ENCODE assay signal across 2 cellular contexts in the genomic region with DNA sequence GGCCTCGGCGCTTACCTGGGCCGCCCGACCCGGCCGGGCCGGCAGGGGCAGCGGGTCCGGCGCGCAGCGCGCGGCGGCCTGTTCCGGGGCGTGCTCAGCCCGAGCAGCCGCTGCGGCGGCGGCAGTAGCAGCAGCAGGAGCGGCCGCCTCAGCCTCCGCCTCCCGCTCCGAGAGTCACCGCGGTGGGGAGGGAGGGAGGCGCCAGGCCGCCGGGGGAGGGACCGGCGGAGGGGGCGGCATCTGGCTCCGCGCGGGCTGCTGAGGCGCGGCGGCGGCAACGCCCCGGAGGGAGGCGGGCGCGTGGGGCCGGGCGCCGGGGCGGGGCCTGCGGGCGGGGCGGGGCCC.
TF ChIP-seq lines count a peak whose summit lies in the region.

A gene with protein sequence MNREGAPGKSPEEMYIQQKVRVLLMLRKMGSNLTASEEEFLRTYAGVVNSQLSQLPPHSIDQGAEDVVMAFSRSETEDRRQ (minus strand): TSS at position 190 of the 345 bp plus-strand sequence. CDS start 38,205 bp downstream, outside the sequence.

TF ChIP-seq in IMR-90, 13 proteins besides CTCF, POLR2A, EP300 and RAD21:
- peak; percentile 66; the same call in 1 of the 2 replicates for TF ChIP-seq MAZ (IDR thresholded peaks at IDR 0.05; ENCODE audit: borderline replicate concordance, low read depth, low read length)
- no peak for TF ChIP-seq MAFK (IDR thresholded peaks at IDR 0.05; ENCODE audit: low read depth, low read length)

TF ChIP-seq in K562, 482 proteins besides CTCF, POLR2A, EP300 and RAD21 (continues in another document):
- TF ChIP-seq CSDE1 (IDR thresholded peaks at IDR 0.05) = no peak
- TF ChIP-seq CBFB (CRISPR knock-in tag; IDR thresholded peaks at IDR 0.05) = no peak
- TF ChIP-seq NCOA1 (IDR thresholded peaks at IDR 0.05; ENCODE audit: low read depth) = no peak
- TF ChIP-seq, protein P1, sequence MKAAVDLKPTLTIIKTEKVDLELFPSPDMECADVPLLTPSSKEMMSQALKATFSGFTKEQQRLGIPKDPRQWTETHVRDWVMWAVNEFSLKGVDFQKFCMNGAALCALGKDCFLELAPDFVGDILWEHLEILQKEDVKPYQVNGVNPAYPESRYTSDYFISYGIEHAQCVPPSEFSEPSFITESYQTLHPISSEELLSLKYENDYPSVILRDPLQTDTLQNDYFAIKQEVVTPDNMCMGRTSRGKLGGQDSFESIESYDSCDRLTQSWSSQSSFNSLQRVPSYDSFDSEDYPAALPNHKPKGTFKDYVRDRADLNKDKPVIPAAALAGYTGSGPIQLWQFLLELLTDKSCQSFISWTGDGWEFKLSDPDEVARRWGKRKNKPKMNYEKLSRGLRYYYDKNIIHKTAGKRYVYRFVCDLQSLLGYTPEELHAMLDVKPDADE (conservative IDR thresholded peaks at IDR 0.05; ENCODE audit: control insufficient read depth, low read depth, low read length) = 0 out of 2 replicates have a peak, but pooled peaks have one; percentile 26
- TF ChIP-seq, protein P2, sequence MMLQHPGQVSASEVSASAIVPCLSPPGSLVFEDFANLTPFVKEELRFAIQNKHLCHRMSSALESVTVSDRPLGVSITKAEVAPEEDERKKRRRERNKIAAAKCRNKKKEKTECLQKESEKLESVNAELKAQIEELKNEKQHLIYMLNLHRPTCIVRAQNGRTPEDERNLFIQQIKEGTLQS (IDR thresholded peaks at IDR 0.05) = no peak
- TF ChIP-seq, protein P2 (CRISPR knock-in tag; conservative IDR thresholded peaks at IDR 0.05) = no peak
- no peak for TF ChIP-seq ATF7 (IDR thresholded peaks at IDR 0.05)
- no peak for TF ChIP-seq MEF2D (tag; conservative IDR thresholded peaks at IDR 0.05; ENCODE audit: low read depth)
- TF ChIP-seq HMGN3 (IDR thresholded peaks at IDR 0.05; ENCODE audit: borderline replicate concordance, extremely low read depth, insufficient read length, low read depth, low read length) = peak; percentile 20
- TF ChIP-seq SRSF7 (optimal IDR thresholded peaks at IDR 0.05; ENCODE audit: low read depth, low read length) = no peak
- TF ChIP-seq ZNF239 (CRISPR knock-in tag; IDR thresholded peaks at IDR 0.05) = no peak
- TF ChIP-seq RBM15 (IDR thresholded peaks at IDR 0.05; ENCODE audit: insufficient read depth, low read length) = no peak
- TF ChIP-seq CBX8 (IDR thresholded peaks at IDR 0.05; ENCODE audit: borderline replicate concordance, extremely low read depth, low read depth, low read length, poor library complexity, severe bottlenecking) = no peak
- TF ChIP-seq GTF2A2 (tag; IDR thresholded peaks at IDR 0.05) = no peak
- TF ChIP-seq SIRT6 (IDR thresholded peaks at IDR 0.05; ENCODE audit: low read depth, low read length) = no peak
- no peak for TF ChIP-seq SETDB1 (IDR thresholded peaks at IDR 0.05; ENCODE audit: low read length)
- TF ChIP-seq SNRNP70 (optimal IDR thresholded peaks at IDR 0.05; ENCODE audit: low read depth, low read length) = no peak
- TF ChIP-seq MTA3 (IDR thresholded peaks at IDR 0.05; ENCODE audit: borderline replicate concordance) = no peak
- TF ChIP-seq ELF4 (CRISPR knock-in tag; IDR thresholded peaks at IDR 0.05) = no peak
- TF ChIP-seq MED1 (CRISPR knock-in tag; IDR thresholded peaks at IDR 0.05; ENCODE audit: borderline replicate concordance) = no peak
- no peak for TF ChIP-seq ZNF695 (CRISPR knock-in tag; IDR thresholded peaks at IDR 0.05)
- TF ChIP-seq PPARD (CRISPR knock-in tag; IDR thresholded peaks at IDR 0.05) = no peak
- TF ChIP-seq, protein P3, sequence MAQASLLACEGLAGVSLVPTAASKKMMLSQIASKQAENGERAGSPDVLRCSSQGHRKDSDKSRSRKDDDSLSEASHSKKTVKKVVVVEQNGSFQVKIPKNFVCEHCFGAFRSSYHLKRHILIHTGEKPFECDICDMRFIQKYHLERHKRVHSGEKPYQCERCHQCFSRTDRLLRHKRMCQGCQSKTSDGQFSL (CRISPR knock-in tag; IDR thresholded peaks at IDR 0.05) = no peak
- TF ChIP-seq, protein P3 (tag; IDR thresholded peaks at IDR 0.05) = no peak
- no peak for TF ChIP-seq ZNF184 (CRISPR knock-in tag; IDR thresholded peaks at IDR 0.05)
- TF ChIP-seq, protein P4, sequence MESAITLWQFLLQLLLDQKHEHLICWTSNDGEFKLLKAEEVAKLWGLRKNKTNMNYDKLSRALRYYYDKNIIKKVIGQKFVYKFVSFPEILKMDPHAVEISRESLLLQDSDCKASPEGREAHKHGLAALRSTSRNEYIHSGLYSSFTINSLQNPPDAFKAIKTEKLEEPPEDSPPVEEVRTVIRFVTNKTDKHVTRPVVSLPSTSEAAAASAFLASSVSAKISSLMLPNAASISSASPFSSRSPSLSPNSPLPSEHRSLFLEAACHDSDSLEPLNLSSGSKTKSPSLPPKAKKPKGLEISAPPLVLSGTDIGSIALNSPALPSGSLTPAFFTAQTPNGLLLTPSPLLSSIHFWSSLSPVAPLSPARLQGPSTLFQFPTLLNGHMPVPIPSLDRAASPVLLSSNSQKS (CRISPR knock-in tag; IDR thresholded peaks at IDR 0.05) = no peak
- TF ChIP-seq, protein P5, sequence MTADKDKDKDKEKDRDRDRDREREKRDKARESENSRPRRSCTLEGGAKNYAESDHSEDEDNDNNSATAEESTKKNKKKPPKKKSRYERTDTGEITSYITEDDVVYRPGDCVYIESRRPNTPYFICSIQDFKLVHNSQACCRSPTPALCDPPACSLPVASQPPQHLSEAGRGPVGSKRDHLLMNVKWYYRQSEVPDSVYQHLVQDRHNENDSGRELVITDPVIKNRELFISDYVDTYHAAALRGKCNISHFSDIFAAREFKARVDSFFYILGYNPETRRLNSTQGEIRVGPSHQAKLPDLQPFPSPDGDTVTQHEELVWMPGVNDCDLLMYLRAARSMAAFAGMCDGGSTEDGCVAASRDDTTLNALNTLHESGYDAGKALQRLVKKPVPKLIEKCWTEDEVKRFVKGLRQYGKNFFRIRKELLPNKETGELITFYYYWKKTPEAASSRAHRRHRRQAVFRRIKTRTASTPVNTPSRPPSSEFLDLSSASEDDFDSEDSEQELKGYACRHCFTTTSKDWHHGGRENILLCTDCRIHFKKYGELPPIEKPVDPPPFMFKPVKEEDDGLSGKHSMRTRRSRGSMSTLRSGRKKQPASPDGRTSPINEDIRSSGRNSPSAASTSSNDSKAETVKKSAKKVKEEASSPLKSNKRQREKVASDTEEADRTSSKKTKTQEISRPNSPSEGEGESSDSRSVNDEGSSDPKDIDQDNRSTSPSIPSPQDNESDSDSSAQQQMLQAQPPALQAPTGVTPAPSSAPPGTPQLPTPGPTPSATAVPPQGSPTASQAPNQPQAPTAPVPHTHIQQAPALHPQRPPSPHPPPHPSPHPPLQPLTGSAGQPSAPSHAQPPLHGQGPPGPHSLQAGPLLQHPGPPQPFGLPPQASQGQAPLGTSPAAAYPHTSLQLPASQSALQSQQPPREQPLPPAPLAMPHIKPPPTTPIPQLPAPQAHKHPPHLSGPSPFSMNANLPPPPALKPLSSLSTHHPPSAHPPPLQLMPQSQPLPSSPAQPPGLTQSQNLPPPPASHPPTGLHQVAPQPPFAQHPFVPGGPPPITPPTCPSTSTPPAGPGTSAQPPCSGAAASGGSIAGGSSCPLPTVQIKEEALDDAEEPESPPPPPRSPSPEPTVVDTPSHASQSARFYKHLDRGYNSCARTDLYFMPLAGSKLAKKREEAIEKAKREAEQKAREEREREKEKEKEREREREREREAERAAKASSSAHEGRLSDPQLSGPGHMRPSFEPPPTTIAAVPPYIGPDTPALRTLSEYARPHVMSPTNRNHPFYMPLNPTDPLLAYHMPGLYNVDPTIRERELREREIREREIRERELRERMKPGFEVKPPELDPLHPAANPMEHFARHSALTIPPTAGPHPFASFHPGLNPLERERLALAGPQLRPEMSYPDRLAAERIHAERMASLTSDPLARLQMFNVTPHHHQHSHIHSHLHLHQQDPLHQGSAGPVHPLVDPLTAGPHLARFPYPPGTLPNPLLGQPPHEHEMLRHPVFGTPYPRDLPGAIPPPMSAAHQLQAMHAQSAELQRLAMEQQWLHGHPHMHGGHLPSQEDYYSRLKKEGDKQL (CRISPR knock-in tag; IDR thresholded peaks at IDR 0.05; ENCODE audit: borderline replicate concordance) = no peak
- no peak for TF ChIP-seq KDM1A (IDR thresholded peaks at IDR 0.05)
- no peak for TF ChIP-seq LEF1 (IDR thresholded peaks at IDR 0.05)
- TF ChIP-seq ZNF384 (IDR thresholded peaks at IDR 0.05; ENCODE audit: low read depth, low read length) = no peak
- TF ChIP-seq BMI1 (IDR thresholded peaks at IDR 0.05; ENCODE audit: low read length) = no peak
- no peak for TF ChIP-seq BRF1 (IDR thresholded peaks at IDR 0.05; ENCODE audit: borderline replicate concordance, extremely low read depth, insufficient read length)
- TF ChIP-seq, protein P6, sequence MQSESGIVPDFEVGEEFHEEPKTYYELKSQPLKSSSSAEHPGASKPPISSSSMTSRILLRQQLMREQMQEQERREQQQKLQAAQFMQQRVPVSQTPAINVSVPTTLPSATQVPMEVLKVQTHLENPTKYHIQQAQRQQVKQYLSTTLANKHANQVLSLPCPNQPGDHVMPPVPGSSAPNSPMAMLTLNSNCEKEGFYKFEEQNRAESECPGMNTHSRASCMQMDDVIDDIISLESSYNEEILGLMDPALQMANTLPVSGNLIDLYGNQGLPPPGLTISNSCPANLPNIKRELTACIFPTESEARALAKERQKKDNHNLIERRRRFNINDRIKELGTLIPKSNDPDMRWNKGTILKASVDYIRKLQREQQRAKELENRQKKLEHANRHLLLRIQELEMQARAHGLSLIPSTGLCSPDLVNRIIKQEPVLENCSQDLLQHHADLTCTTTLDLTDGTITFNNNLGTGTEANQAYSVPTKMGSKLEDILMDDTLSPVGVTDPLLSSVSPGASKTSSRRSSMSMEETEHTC (IDR thresholded peaks at IDR 0.05) = no peak
- TF ChIP-seq CBX1 (IDR thresholded peaks at IDR 0.05; ENCODE audit: low read depth) = no peak
- TF ChIP-seq ZNF79 (CRISPR knock-in tag; IDR thresholded peaks at IDR 0.05; ENCODE audit: low read depth) = no peak
- TF ChIP-seq KLF6 (CRISPR knock-in tag; IDR thresholded peaks at IDR 0.05; ENCODE audit: borderline replicate concordance) = no peak
- no peak for TF ChIP-seq PHF20 (IDR thresholded peaks at IDR 0.05; ENCODE audit: partially characterized antibody)
- TF ChIP-seq U2AF1 (optimal IDR thresholded peaks at IDR 0.05; ENCODE audit: low read depth, low read length) = no peak
- TF ChIP-seq ZKSCAN1 (IDR thresholded peaks at IDR 0.05; ENCODE audit: low read depth, low read length) = 0 out of 2 replicates have a peak, but pooled peaks have one; percentile 6
- TF ChIP-seq, protein P7, sequence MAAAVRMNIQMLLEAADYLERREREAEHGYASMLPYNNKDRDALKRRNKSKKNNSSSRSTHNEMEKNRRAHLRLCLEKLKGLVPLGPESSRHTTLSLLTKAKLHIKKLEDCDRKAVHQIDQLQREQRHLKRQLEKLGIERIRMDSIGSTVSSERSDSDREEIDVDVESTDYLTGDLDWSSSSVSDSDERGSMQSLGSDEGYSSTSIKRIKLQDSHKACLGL (CRISPR knock-in tag; IDR thresholded peaks at IDR 0.05; ENCODE audit: borderline replicate concordance, poor library complexity, severe bottlenecking) = no peak
- TF ChIP-seq NFIC (IDR thresholded peaks at IDR 0.05) = no peak
- TF ChIP-seq MAZ (CRISPR knock-in tag; conservative IDR thresholded peaks at IDR 0.05 in 1 of 2, IDR thresholded peaks at IDR 0.05 in 1 of 2) = peak in 1 of 2 experiments; percentile 70; a peak in 2 of 4 replicates
- TF ChIP-seq XRCC3 (IDR thresholded peaks at IDR 0.05) = no peak
- TF ChIP-seq, protein P8, sequence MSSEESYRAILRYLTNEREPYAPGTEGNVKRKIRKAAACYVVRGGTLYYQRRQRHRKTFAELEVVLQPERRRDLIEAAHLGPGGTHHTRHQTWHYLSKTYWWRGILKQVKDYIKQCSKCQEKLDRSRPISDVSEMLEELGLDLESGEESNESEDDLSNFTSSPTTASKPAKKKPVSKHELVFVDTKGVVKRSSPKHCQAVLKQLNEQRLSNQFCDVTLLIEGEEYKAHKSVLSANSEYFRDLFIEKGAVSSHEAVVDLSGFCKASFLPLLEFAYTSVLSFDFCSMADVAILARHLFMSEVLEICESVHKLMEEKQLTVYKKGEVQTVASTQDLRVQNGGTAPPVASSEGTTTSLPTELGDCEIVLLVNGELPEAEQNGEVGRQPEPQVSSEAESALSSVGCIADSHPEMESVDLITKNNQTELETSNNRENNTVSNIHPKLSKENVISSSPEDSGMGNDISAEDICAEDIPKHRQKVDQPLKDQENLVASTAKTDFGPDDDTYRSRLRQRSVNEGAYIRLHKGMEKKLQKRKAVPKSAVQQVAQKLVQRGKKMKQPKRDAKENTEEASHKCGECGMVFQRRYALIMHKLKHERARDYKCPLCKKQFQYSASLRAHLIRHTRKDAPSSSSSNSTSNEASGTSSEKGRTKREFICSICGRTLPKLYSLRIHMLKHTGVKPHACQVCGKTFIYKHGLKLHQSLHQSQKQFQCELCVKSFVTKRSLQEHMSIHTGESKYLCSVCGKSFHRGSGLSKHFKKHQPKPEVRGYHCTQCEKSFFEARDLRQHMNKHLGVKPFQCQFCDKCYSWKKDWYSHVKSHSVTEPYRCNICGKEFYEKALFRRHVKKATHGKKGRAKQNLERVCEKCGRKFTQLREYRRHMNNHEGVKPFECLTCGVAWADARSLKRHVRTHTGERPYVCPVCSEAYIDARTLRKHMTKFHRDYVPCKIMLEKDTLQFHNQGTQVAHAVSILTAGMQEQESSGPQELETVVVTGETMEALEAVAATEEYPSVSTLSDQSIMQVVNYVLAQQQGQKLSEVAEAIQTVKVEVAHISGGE (CRISPR knock-in tag; IDR thresholded peaks at IDR 0.05) = peak in 1 of 3 experiments; percentile 56; a peak in 1 of 6 replicates
- no peak for TF ChIP-seq FOS (IDR thresholded peaks at IDR 0.05; ENCODE audit: extremely low read depth, insufficient read length)
- no peak for TF ChIP-seq BRD4 (IDR thresholded peaks at IDR 0.05)
- no peak for TF ChIP-seq CEBPG (CRISPR knock-in tag; IDR thresholded peaks at IDR 0.05)
- no peak for TF ChIP-seq CEBPG (tag; conservative IDR thresholded peaks at IDR 0.05 in 1 of 2, IDR thresholded peaks at IDR 0.05 in 1 of 2)
